Comparison of ENCODE assay signal across 29 cellular contexts in genomic region chr2:210034087-210034683, GRCh38.
"Had no signal": no experiment of that assay in that cellular context is flagged by ENCODE, and none has a peak within 500 bp of the region (broad histone marks: within the 10 kb centered on the region; RNA-seq: fewer than 3 reads in every experiment).

No MANE protein-coding gene starts in this region.

- H3K27me3 Mint-ChIP-seq: activated CD4-positive, alpha-beta memory T cell treated with anti-CD3 and anti-CD28 coated beads for 36 hours; activated naive CD4-positive, alpha-beta T cell treated with anti-CD3 and anti-CD28 coated beads, Interleukin-2, amount 10 ng/mL, durations not matched to agents 7 days and 5 days; activated naive CD8-positive, alpha-beta T cell treated with anti-CD3 and anti-CD28 coated beads, Interleukin-2, amount 10 ng/mL, durations not matched to agents 7 days and 5 days; brain had no signal

- H3K27me3 ChIP-seq: ascending aorta, cardiac muscle cell, colonic mucosa, gastrocnemius medialis, left lung, ovary, stomach, suprapubic skin, tibial artery, upper lobe of right lung had no signal

- ATAC-seq: gastrocnemius medialis, left lung, lower lobe of right lung, mucosa of descending colon, right cardiac atrium, upper lobe of right lung had no signal

- H3K27ac ChIP-seq: ascending aorta, cardiac muscle cell, colonic mucosa, epithelial cell of prostate, gastrocnemius medialis, left lung, lower lobe of right lung, ovary, stomach, suprapubic skin, tibial artery, upper lobe of right lung, VCaP had no signal

- H3K4me1 Mint-ChIP-seq: activated naive CD4-positive, alpha-beta T cell treated with anti-CD3 and anti-CD28 coated beads, Interleukin-2, amount 10 ng/mL, durations not matched to agents 7 days and 5 days; activated naive CD8-positive, alpha-beta T cell treated with anti-CD3 and anti-CD28 coated beads, Interleukin-2, amount 10 ng/mL, durations not matched to agents 7 days and 5 days; brain had no signal

- H3K4me3 Mint-ChIP-seq: activated CD4-positive, alpha-beta memory T cell treated with anti-CD3 and anti-CD28 coated beads for 36 hours; activated naive CD4-positive, alpha-beta T cell treated with anti-CD3 and anti-CD28 coated beads, Interleukin-2, amount 10 ng/mL, durations not matched to agents 7 days and 5 days; activated naive CD8-positive, alpha-beta T cell treated with anti-CD3 and anti-CD28 coated beads, Interleukin-2, amount 10 ng/mL, durations not matched to agents 7 days and 5 days; activated T-helper 1 cell treated with anti-CD3 and anti-CD28 coated beads, Interleukin-12 subunit alpha, Interleukin-12 subunit beta, Interleukin-2, Interleukin-4 antibody, amounts not matched to agents 30 ng/mL and 10 ng/mL and 1 ng/mL, durations not matched to agents 14 hours and 24 hours and 36 hours; brain had no signal

- H3K9me3 ChIP-seq: ascending aorta, colonic mucosa, gastrocnemius medialis, left lung, lower lobe of right lung, mucosa of descending colon, ovary, stomach, suprapubic skin, tibial artery, upper lobe of right lung had no signal

- DNase-seq: activated CD4-positive, alpha-beta memory T cell treated with anti-CD3 and anti-CD28 coated beads for 36 hours; activated CD4-positive, alpha-beta T cell treated with anti-CD3 and anti-CD28 coated beads for 48 hours; activated CD8-positive, alpha-beta memory T cell treated with anti-CD3 and anti-CD28 coated beads, Interleukin-2, amount 50 U/mL, for 4 hours; activated gamma-delta T cell; activated naive CD4-positive, alpha-beta T cell treated with anti-CD3 and anti-CD28 coated beads, Interleukin-2, amount 10 ng/mL, durations not matched to agents 7 days and 5 days; activated naive CD8-positive, alpha-beta T cell treated with anti-CD3 and anti-CD28 coated beads, Interleukin-2, amount 10 ng/mL, durations not matched to agents 7 days and 5 days; activated T-cell treated with anti-CD3 and anti-CD28 coated beads, Interleukin-2, amount 50 U/mL, for 1 hour; cerebellar nuclear complex; colonic mucosa; effector CD8-positive, alpha-beta T cell; gastrocnemius medialis; glutamatergic neuron; left lung; lower lobe of right lung; mesendoderm; mucosa of descending colon; ovary; right cardiac atrium; stimulated activated CD4-positive, alpha-beta T cell treated with anti-CD3 and anti-CD28 coated beads, Interleukin-2, amount 100 ng/mL, for 48 hours; stomach; tibial artery; upper lobe of right lung had no signal

- H3K4me3 ChIP-seq: ascending aorta, cardiac muscle cell, colonic mucosa, gastrocnemius medialis, left lung, lower lobe of right lung, mucosa of descending colon, ovary, stomach, suprapubic skin, tibial artery, upper lobe of right lung had no signal

- H3K27ac Mint-ChIP-seq: activated CD4-positive, alpha-beta memory T cell treated with anti-CD3 and anti-CD28 coated beads for 36 hours; activated naive CD4-positive, alpha-beta T cell treated with anti-CD3 and anti-CD28 coated beads, Interleukin-2, amount 10 ng/mL, durations not matched to agents 7 days and 5 days; activated naive CD8-positive, alpha-beta T cell treated with anti-CD3 and anti-CD28 coated beads, Interleukin-2, amount 10 ng/mL, durations not matched to agents 7 days and 5 days; activated T-helper 1 cell treated with anti-CD3 and anti-CD28 coated beads, Interleukin-12 subunit alpha, Interleukin-12 subunit beta, Interleukin-2, Interleukin-4 antibody, amounts not matched to agents 30 ng/mL and 10 ng/mL and 1 ng/mL, durations not matched to agents 14 hours and 24 hours and 36 hours had no signal

- H3K9me3 Mint-ChIP-seq: activated CD4-positive, alpha-beta memory T cell treated with anti-CD3 and anti-CD28 coated beads for 36 hours; activated naive CD4-positive, alpha-beta T cell treated with anti-CD3 and anti-CD28 coated beads, Interleukin-2, amount 10 ng/mL, durations not matched to agents 7 days and 5 days; activated naive CD8-positive, alpha-beta T cell treated with anti-CD3 and anti-CD28 coated beads, Interleukin-2, amount 10 ng/mL, durations not matched to agents 7 days and 5 days; activated T-helper 1 cell treated with anti-CD3 and anti-CD28 coated beads, Interleukin-12 subunit alpha, Interleukin-12 subunit beta, Interleukin-2, Interleukin-4 antibody, amounts not matched to agents 30 ng/mL and 10 ng/mL and 1 ng/mL, durations not matched to agents 14 hours and 24 hours and 36 hours; brain had no signal

- H3K36me3 ChIP-seq: cardiac muscle cell, colonic mucosa, gastrocnemius medialis, ovary had no signal

- H3K4me1 ChIP-seq: ascending aorta, colonic mucosa, gastrocnemius medialis, left lung, lower lobe of right lung, stomach, suprapubic skin, tibial artery, upper lobe of right lung had no signal
